2 cellular contexts compared by ENCODE assay signal in the genomic region with DNA sequence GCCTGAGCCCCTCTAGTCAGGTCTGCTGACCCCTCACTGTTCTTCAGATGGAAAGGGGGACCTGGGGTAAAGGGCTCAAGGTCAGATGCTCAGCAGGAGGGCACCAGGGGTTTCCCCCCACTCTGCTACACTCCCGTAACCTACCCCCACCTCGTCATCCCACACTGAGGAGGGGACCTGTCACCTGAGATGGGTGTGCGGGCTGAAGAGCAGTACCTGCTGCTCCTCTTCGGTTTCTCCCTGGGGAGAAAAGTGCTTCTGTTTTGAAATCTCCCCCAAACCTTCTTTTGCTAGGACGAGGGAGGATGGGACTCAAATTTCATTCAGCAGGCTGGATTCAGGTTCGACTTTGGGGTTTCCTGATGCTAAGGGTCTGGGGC.
TF ChIP-seq lines count a peak whose summit lies in the region.

No MANE protein-coding gene starts in this region.

TF ChIP-seq in H1, 55 proteins besides CTCF, POLR2A, EP300 and RAD21:
- TF ChIP-seq TAF1 (IDR thresholded peaks at IDR 0.05; ENCODE audit: low read depth, low read length) (no peak), GTF2F1 (IDR thresholded peaks at IDR 0.05; ENCODE audit: borderline replicate concordance, low read depth, low read length) (no peak), POU5F1 (IDR thresholded peaks at IDR 0.05; ENCODE audit: low read depth, low read length) (no peak), RBBP5 (IDR thresholded peaks at IDR 0.05; ENCODE audit: borderline replicate concordance, low read depth, low read length) (no peak), BACH1 (IDR thresholded peaks at IDR 0.05; ENCODE audit: low read length) (no peak), RNF2 (IDR thresholded peaks at IDR 0.05; ENCODE audit: borderline replicate concordance, low read depth, low read length, missing control alignments, poor library complexity, severe bottlenecking) (no peak), SAP30 (IDR thresholded peaks at IDR 0.05; ENCODE audit: insufficient read depth, insufficient replicate concordance, low read length) (no peak), SUZ12 (IDR thresholded peaks at IDR 0.05; ENCODE audit: low read length) (no peak), SP2 (IDR thresholded peaks at IDR 0.05; ENCODE audit: low read length) (no peak), KDM1A (IDR thresholded peaks at IDR 0.05; ENCODE audit: borderline replicate concordance, low read length) (no peak), CHD2 (IDR thresholded peaks at IDR 0.05; ENCODE audit: low read length) (no peak), SRF (IDR thresholded peaks at IDR 0.05; ENCODE audit: low read depth, low read length) (no peak), FOSL1 (IDR thresholded peaks at IDR 0.05; ENCODE audit: insufficient read depth, low read depth, low read length) (no peak)
- TF ChIP-seq, protein P1, sequence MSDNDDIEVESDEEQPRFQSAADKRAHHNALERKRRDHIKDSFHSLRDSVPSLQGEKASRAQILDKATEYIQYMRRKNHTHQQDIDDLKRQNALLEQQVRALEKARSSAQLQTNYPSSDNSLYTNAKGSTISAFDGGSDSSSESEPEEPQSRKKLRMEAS (IDR thresholded peaks at IDR 0.05), result no peak
TF ChIP-seq in H1: peak in this region for 0.

TF ChIP-seq in HEK293T, 16 proteins besides CTCF, POLR2A, EP300 and RAD21:
- TF ChIP-seq ZNF384 (IDR thresholded peaks at IDR 0.05) (no peak), HDGF (IDR thresholded peaks at IDR 0.05; ENCODE audit: borderline replicate concordance) (no peak), ELF4 (IDR thresholded peaks at IDR 0.05) (no peak), L3MBTL2 (conservative IDR thresholded peaks at IDR 0.05) (no peak), LEF1 (IDR thresholded peaks at IDR 0.05; ENCODE audit: borderline replicate concordance) (no peak), SUZ12 (IDR thresholded peaks at IDR 0.05) (no peak), FOXM1 (IDR thresholded peaks at IDR 0.05; ENCODE audit: borderline replicate concordance) (no peak), NFRKB (IDR thresholded peaks at IDR 0.05) (no peak), FOXK2 (IDR thresholded peaks at IDR 0.05) (no peak), CTBP1 (IDR thresholded peaks at IDR 0.05; ENCODE audit: borderline replicate concordance) (no peak), BHLHE40 (IDR thresholded peaks at IDR 0.05; ENCODE audit: borderline replicate concordance) (no peak), TARDBP (IDR thresholded peaks at IDR 0.05) (no peak), ARNT (IDR thresholded peaks at IDR 0.05) (no peak), SP1 (IDR thresholded peaks at IDR 0.05) (no peak), FOXA1 (IDR thresholded peaks at IDR 0.05) (no peak)
- TF ChIP-seq, protein P2, sequence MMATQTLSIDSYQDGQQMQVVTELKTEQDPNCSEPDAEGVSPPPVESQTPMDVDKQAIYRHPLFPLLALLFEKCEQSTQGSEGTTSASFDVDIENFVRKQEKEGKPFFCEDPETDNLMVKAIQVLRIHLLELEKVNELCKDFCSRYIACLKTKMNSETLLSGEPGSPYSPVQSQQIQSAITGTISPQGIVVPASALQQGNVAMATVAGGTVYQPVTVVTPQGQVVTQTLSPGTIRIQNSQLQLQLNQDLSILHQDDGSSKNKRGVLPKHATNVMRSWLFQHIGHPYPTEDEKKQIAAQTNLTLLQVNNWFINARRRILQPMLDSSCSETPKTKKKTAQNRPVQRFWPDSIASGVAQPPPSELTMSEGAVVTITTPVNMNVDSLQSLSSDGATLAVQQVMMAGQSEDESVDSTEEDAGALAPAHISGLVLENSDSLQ (IDR thresholded peaks at IDR 0.05), result no peak
